Comparison of ENCODE assay signal across 9 cellular contexts in the genomic region with DNA sequence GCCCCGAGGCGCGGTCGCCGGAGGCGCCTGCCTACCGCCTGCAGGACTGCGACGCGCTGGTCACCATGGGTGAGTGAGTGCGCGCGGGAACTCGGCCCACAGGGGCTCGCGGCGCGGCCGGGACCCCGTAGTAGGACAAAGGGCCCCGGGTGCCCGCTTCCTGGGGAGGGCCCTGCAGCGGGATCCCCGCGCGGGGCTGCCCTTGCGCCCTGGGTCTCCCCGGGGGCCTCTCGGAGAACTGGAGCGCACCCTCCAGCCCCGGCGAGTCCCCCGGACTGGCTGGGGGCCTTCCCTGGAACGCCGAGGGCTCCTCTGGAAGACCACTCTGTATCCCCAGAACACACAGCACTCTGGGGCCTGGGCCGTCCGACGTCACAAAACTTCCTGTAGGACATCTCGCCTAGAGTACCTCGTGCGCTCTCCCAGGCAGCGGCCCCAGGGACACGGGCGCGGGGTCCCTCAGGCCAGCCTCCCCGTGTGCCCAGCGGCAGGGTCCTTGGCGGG.
DNase-seq lines count a peak whose midpoint lies in the region; ATAC-seq and TF ChIP-seq lines count a peak whose summit lies in the region.
"Had no signal": no experiment of that assay in that cellular context is flagged by ENCODE, and none has a peak within 500 bp of the region (broad histone marks: within the 10 kb centered on the region; RNA-seq: fewer than 3 reads in every experiment).

No MANE protein-coding gene starts in this region.

- peak overlapping the region; percentile 44 for H3K4me3 ChIP-seq in mucosa of descending colon

- intact Hi-C loops in mucosa of descending colon (cut with DNase I, micrococcal nuclease): no loop called here

- ATAC-seq in HG02973 (IDR thresholded peaks at IDR 0.05; ENCODE audit: unreplicated experiment) (peak; percentile 26), mucosa of descending colon (no peak)

- H3K36me3 ChIP-seq in mucosa of descending colon (ENCODE audit: low read depth): no peaks in the 10 kb centered on the region

- H3K9me3 ChIP-seq in mucosa of descending colon: no peaks in the 10 kb centered on the region

- no peak for TF ChIP-seq CTCF in mucosa of descending colon (IDR thresholded peaks at IDR 0.05)

- H3K4me1 ChIP-seq in mucosa of descending colon (ENCODE audit: low read depth): no peaks in the 10 kb centered on the region

- DNase-seq in EH (ENCODE audit: low read depth) (peak; percentile 35), mucosa of descending colon (peak in 2 of 3 donors; percentile 51 to 55), SKM-1 (lab: John Stamatoyannopoulos, UW; ENCODE audit: unreplicated experiment) (no peak), NCI-H2029 (lab: John Stamatoyannopoulos, UW) (no peak), NCI-H187 treated with DMSO at 0.1 percent for 48 hours (lab: John Stamatoyannopoulos, UW) (no peak), SW 1271 (lab: John Stamatoyannopoulos, UW) (no peak)
- DNase-seq in activated naive CD4-positive, alpha-beta T cell treated with anti-CD3 and anti-CD28 coated beads, Interleukin-2, amount 50 U/mL, for 16 hours: peak; percentile 13
- DNase-seq: OCI-M1 had no signal

Comparison
In these comparisons a context has a peak if more than half of its experiments do, and no peak if none do; other contexts are left out.
1. DNase-seq: peak in EH (single experiment), activated naive CD4-positive, alpha-beta T cell treated with anti-CD3 and anti-CD28 coated beads, Interleukin-2, amount 50 U/mL, for 16 hours (single experiment) and mucosa of descending colon (2 of 3); none in SKM-1 (single experiment), NCI-H2029 (single experiment), NCI-H187 treated with DMSO at 0.1 percent for 48 hours (single experiment) and SW 1271 (0 of 2).